ENCODE assay signal across 2 cellular contexts in the genomic region with DNA sequence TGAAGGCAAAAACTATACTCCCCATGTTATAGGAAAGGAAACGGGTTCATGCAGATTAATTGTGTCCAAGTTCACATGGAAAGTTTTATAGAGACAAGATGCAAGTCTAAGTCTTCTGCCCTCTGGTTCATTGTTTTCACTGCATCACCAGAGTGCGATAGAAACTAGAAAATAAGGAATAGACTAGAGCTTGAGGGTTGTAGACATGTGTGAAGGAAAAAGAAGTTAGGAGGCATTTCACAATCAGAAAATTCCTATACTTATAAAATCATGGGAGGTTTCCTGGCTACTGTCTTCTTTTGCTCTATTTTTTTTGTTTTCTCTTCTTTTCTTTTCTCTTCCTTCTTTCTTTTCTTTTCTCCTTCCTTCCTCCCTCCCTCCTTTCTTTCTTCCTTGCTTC.
TF ChIP-seq lines count a peak whose summit lies in the region.

No MANE protein-coding gene starts in this region.

TF ChIP-seq in HepG2, 621 proteins besides CTCF, POLR2A, EP300 and RAD21:
- no peak for TF ChIP-seq TFDP1 (CRISPR knock-in tag; IDR thresholded peaks at IDR 0.05; ENCODE audit: borderline replicate concordance)
- no peak for TF ChIP-seq KMT2B (CRISPR knock-in tag; IDR thresholded peaks at IDR 0.05)
- no peak for TF ChIP-seq ZNF567 (CRISPR knock-in tag; IDR thresholded peaks at IDR 0.05; ENCODE audit: borderline replicate concordance)
- TF ChIP-seq HNRNPK (IDR thresholded peaks at IDR 0.05; ENCODE audit: low read depth, low read length, poor library complexity, severe bottlenecking), result peak; percentile 45
- TF ChIP-seq U2AF2 (IDR thresholded peaks at IDR 0.05; ENCODE audit: low read depth, low read length), result 0 out of 2 replicates have a peak, but pooled peaks have one; percentile 75

TF ChIP-seq in HEK293, 187 proteins besides CTCF, POLR2A, EP300 and RAD21 (continued from another document):
- no peak for TF ChIP-seq ZNF501 (tag by site-specific recombination; IDR thresholded peaks at IDR 0.05)
